15 cellular contexts compared by ENCODE assay signal in the genomic region with DNA sequence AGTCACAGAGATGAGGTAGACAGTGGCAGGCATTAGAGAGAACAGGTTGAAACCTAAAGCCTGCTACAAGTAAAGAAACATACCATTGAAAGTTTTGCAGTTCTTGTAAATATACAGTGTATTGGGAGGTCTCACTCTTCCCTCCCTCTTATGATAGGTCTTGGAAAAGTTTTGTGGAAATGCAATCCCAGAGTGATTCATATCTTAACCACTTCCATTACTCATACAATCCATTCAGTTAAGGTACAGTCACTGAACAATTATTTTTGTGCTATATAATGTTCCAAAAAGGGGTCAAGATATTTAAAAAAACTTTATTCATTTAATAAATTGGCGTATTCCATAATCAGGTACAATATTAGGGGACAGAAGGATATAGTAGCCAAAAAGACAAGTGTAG.
A peak's percentile ranks its signal among the peaks of the same experiment; 100 is the strongest.
DNase-seq lines count a peak whose midpoint lies in the region; ATAC-seq and TF ChIP-seq lines count a peak whose summit lies in the region.
"Had no signal": no experiment of that assay in that cellular context is flagged by ENCODE, and none has a peak within 500 bp of the region (broad histone marks: within the 10 kb centered on the region; RNA-seq: fewer than 3 reads in every experiment).

No MANE protein-coding gene starts in this region.

- TF ChIP-seq CTCF in AG04450 (IDR thresholded peaks at IDR 0.05; ENCODE audit: low read depth, low read length) (no peak), astrocyte of the spinal cord (IDR thresholded peaks at IDR 0.05; ENCODE audit: low read depth, low read length) (no peak)

- POLR2A ChIA-PET in AG04450 (lab: Yijun Ruan, JAX): no interaction called here

- ATAC-seq in HG03342 (IDR thresholded peaks at IDR 0.05; ENCODE audit: unreplicated experiment): no peak
- ATAC-seq in GM21529 (IDR thresholded peaks at IDR 0.05; ENCODE audit: unreplicated experiment): no peak
- ATAC-seq: lower lobe of right lung had no signal

- no peaks in the 10 kb centered on the region for H3K27me3 ChIP-seq in AG04450 (ENCODE audit: control insufficient read depth, insufficient read depth, low read length)
- H3K27me3 ChIP-seq: vagina had no signal

- peaks cover 10% of the 10 kb centered on the region for H3K9me3 ChIP-seq in AG04450 (ENCODE audit: control insufficient read depth, insufficient read depth, low read length)
- H3K9me3 ChIP-seq: lower lobe of right lung, vagina had no signal

- no peak overlapping the region for H3K27ac ChIP-seq in AG04450 (ENCODE audit: low read depth, low read length)
- H3K27ac ChIP-seq: lower lobe of right lung, vagina had no signal

- peak; percentile 52 for DNase-seq in AG04450 (ENCODE audit: low read depth, low spot score)
- DNase-seq in HT1080 (ENCODE audit: low read depth): peak; percentile 92
- DNase-seq in astrocyte of the spinal cord (ENCODE audit: low read depth, low spot score): peak; percentile 83
- peak; percentile 78 for DNase-seq in iris pigment epithelial cell (ENCODE audit: low read depth)
- no peak for DNase-seq in cerebellar nuclear complex (lab: John Stamatoyannopoulos, UW)
- DNase-seq in activated gamma-delta T cell treated with Interleukin-2 at 50 U/mL for 16 hours: no peak
- DNase-seq: activated CD4-positive, alpha-beta memory T cell treated with anti-CD3 and anti-CD28 coated beads for 36 hours; activated effector memory CD4-positive, alpha-beta T cell treated with anti-CD3 and anti-CD28 coated beads, Interleukin-2, amount 50 U/mL, for 16 hours; head of caudate nucleus; lower lobe of right lung; NCI-H2081; nucleus accumbens had no signal

- in situ Hi-C loops in astrocyte of the spinal cord (cut with HindIII; ENCODE audit: low sequenced_read_pairs): no loop called here

- CTCF ChIA-PET in AG04450 (lab: Charles Lee): interaction anchor here (0.5 to 0.8 kb wide), 3 partner anchors 17 to 889 kb away, joined by 3 to 4 read pairs (median 4); no protein-coding TSS in a partner anchor

- H3K4me3 ChIP-seq in AG04450 (ENCODE audit: low read depth, low read length) (no peak overlapping the region), astrocyte of the spinal cord (ENCODE audit: low read depth, low read length) (no peak overlapping the region)
- H3K4me3 ChIP-seq: lower lobe of right lung, vagina had no signal

Comparison
In these comparisons a context has a peak if more than half of its experiments do, and no peak if none do; other contexts are left out.
1. DNase-seq: peak in AG04450 (single experiment), HT1080 (single experiment), astrocyte of the spinal cord (single experiment) and iris pigment epithelial cell (single experiment); none in cerebellar nuclear complex (0 of 2) and activated gamma-delta T cell treated with Interleukin-2 at 50 U/mL for 16 hours (single experiment).